Comparison of ENCODE assay signal across 34 cellular contexts in genomic region chr7:84263106-84263505, GRCh38.
"Had no signal": no experiment of that assay in that cellular context is flagged by ENCODE, and none has a peak within 500 bp of the region (broad histone marks: within the 10 kb centered on the region; RNA-seq: fewer than 3 reads in every experiment).

No MANE protein-coding gene starts in this region.

- H3K36me3 ChIP-seq: MG63 had no signal

- H3K9me3 ChIP-seq: MG63 had no signal

- DNase-seq: Karpas-422, Kasumi-1, MG63, MM.1S, MV-4-11, NCI-H1048, NCI-H1092, NCI-H1092 treated with DMSO at 0.1 percent for 48 hours, NCI-H1105, NCI-H1105 treated with DMSO at 0.1 percent for 48 hours, NCI-H1417, NCI-H1417 treated with DMSO at 0.1 percent for 48 hours, NCI-H1436, NCI-H1436 treated with DMSO at 0.1 percent for 48 hours, NCI-H146, NCI-H1694, NCI-H1694 treated with DMSO at 0.1 percent for 48 hours, NCI-H187, NCI-H187 treated with DMSO at 0.1 percent for 48 hours, NCI-H1930, NCI-H2029, NCI-H2029 treated with DMSO at 0.1 percent for 48 hours, NCI-H2081, NCI-H2081 treated with DMSO at 0.1 percent for 48 hours, NCI-H2107, NCI-H2171, NCI-H2171 treated with DMSO at 0.1 percent for 48 hours, NCI-H2227 treated with DMSO at 0.1 percent for 48 hours, NCI-H226, NCI-H345, NCI-H446, NCI-H446 treated with DMSO at 0.1 percent for 48 hours, NCI-H510A had no signal

- H3K27me3 ChIP-seq: MG63 had no signal

- H3K27ac ChIP-seq: KMS-11 had no signal

- H3K4me2 ChIP-seq: KMS-11 had no signal

- H3K9ac ChIP-seq: KMS-11 had no signal

- H3K4me3 ChIP-seq: MG63 had no signal
